8 cellular contexts compared by ENCODE assay signal in the genomic region with DNA sequence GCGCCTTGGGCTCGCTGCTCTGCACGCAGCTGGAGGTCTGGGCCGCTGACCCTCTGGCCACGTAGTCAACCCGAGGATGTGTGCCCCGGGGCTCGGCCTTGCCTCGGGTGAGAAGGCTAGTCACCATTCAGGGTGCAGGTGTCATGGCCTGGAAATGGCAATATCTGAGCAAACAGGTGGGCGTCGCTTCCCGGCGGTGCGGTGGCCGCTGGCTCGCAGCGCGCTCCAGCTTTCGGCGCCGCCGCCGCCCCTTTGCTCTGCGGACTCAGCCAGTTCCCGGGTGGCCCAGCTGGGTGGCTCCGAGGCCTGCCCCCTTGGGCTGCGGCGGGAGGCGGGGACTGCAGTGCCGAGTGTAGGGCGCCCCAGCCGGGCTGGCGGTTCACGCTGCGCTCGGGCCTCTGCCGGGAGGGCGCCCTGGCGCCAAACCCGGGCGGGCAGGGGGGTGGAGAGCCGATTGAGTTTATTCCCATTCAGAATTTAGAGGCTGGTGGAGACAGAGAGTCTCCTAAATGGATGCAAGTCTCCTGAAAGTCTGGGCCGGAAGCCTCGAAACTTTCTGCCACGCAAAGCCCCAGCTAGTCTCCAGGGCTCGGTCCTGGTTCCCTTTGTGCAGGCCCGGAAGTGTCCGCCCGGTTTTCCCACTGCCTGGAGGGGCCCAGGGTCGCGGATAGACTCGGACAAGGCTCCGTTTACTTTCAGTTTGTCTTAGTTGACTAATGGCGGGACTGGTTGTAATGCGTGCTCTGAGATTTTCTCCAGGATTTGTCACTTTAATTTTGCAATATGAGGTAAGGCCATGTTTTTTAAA. TPM values are rescaled to one million over a fixed set of nuclear protein-coding genes. Genes with fewer than 3 reads are reported as not detected.
DNase-seq lines count a peak whose midpoint lies in the region; ATAC-seq and TF ChIP-seq lines count a peak whose summit lies in the region.

No MANE protein-coding gene starts in this region.

- no peaks in the 10 kb centered on the region for H3K36me3 Mint-ChIP-seq in mesothelial cell of epicardium

- H3K9ac ChIP-seq in duodenal mucosa (ENCODE audit: low read depth in 1 of 2, low read length in 2 of 2): peak overlapping the region; percentile 40 to 46

- peak; percentile 62 for ATAC-seq in GM21723 (IDR thresholded peaks at IDR 0.05; ENCODE audit: unreplicated experiment)

- peak overlapping the region; percentile 74 for H3K4me3 Mint-ChIP-seq in mesothelial cell of epicardium

- H3K36me3 ChIP-seq in MG63 (no peaks in the 10 kb centered on the region), duodenal mucosa (ENCODE audit: control insufficient read depth in 1 of 2, insufficient read depth in 2 of 2, low read length in 2 of 2) (no peaks in the 10 kb centered on the region)

- peak; percentile 84 for DNase-seq in MG63
- DNase-seq in mesothelial cell of epicardium (ENCODE audit: low spot score in 2 of 2, unreplicated experiment in 2 of 2): peak in 1 of 2 experiments; percentile 72
- no peak for DNase-seq in NCI-H1694 treated with DMSO at 0.1 percent for 48 hours (lab: John Stamatoyannopoulos, UW)
- DNase-seq in T1000 (lab: John Stamatoyannopoulos, UW): no peak
- DNase-seq in activated naive CD4-positive, alpha-beta T cell treated with anti-CD3 and anti-CD28 coated beads, Interleukin-2, amount 50 U/mL, for 16 hours: no peak

- peak overlapping the region; percentile 90 for H3K27ac Mint-ChIP-seq in mesothelial cell of epicardium

- peaks cover 49% of the 10 kb centered on the region for H3K4me1 Mint-ChIP-seq in mesothelial cell of epicardium

- peaks cover 47% of the 10 kb centered on the region for H3K27me3 Mint-ChIP-seq in mesothelial cell of epicardium (ENCODE audit: low read depth)

- no peaks in the 10 kb centered on the region for H3K9me3 ChIP-seq in MG63
- no peaks in the 10 kb centered on the region for H3K9me3 ChIP-seq in duodenal mucosa (ENCODE audit: control insufficient read depth in 1 of 2, low read length in 2 of 2)

- H3K27ac ChIP-seq in duodenal mucosa (ENCODE audit: low read depth, low read length): no peak overlapping the region

- H3K4me1 ChIP-seq in duodenal mucosa (ENCODE audit: control insufficient read depth in 1 of 2, insufficient read depth in 2 of 2, low read length in 2 of 2): peaks cover 4 to 16% of the 10 kb centered on the region in 2 donors

- TF ChIP-seq CTCF in GM12874 (IDR thresholded peaks at IDR 0.05; ENCODE audit: insufficient read depth, low read depth, low read length) (0 out of 2 replicates have a peak, but pooled peaks have one; percentile 24), mesothelial cell of epicardium (IDR thresholded peaks at IDR 0.05; ENCODE audit: unreplicated experiment) (no peak)

- H3K4me3 ChIP-seq in MG63 (peak overlapping the region; percentile 43), duodenal mucosa (ENCODE audit: low read depth in 1 of 2, low read length in 2 of 2) (peak overlapping the region; percentile 74)

- no peaks in the 10 kb centered on the region for H3K9me3 Mint-ChIP-seq in mesothelial cell of epicardium

- H3K27me3 ChIP-seq in MG63 (no peaks in the 10 kb centered on the region), duodenal mucosa (ENCODE audit: control insufficient read depth in 1 of 2, insufficient read depth in 2 of 2, low read length in 2 of 2) (peaks cover 52 to 66% of the 10 kb centered on the region in 2 donors)

RNA-seq across cellular contexts. Expression of gene TFAP2A, which starts 11.3 kb away (rescaled TPM):
- 9.5 and 14.8 TPM in 2 replicates for total RNA-seq in MG63 (2014; rRNA removed; shearing (Covaris generic); ENCODE audit: low replicate concordance)
- total RNA-seq in mesothelial cell of epicardium: 62.4 to 63.5 TPM (median 63.4 TPM) in 3 replicates
